11 cellular contexts compared by ENCODE assay signal in the genomic region with DNA sequence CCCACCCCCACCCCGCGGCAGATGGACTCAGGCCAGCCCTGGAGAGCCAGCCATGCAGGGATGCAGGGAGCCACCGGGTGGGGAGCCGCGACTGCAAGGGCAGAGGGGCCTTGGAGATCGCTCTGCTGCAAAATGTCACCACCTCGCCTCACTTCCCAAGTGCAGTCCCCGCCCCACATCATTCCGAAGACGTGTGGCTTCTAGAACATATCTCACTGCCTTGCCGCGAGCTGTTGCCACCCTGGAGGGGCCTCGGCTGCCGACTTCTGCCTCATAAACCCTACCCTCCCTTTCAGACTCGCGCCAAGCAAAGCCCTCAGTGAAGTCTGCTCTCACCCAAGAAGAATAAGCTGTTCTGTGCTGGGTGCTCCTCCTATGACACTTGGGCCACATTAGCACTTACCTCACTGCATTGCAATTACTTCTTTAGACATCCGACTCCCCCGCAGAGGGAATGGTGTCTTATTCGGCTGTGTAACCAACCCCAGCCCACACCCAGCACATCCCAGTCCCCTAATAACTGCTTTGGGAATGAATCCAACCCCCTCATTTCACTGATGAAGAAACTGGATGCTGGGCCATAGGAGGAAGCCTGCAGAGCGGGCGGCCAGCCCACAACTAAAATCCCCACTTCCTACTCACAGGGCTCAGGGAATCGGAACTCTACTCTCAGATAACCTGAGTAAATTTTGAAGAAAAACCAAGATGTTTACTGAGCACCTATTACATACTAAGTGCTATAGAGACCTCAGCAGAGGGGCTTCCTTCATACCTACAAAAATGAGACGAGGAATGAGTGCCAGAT. TPM values are rescaled to one million over a fixed set of nuclear protein-coding genes. Genes with fewer than 3 reads are reported as not detected.
DNase-seq lines count a peak whose midpoint lies in the region; ATAC-seq and TF ChIP-seq lines count a peak whose summit lies in the region.
"Had no signal": no experiment of that assay in that cellular context is flagged by ENCODE, and none has a peak within 500 bp of the region (broad histone marks: within the 10 kb centered on the region; RNA-seq: fewer than 3 reads in every experiment).

No MANE protein-coding gene starts in this region.

- H3K9me3 ChIP-seq in testis = no peaks in the 10 kb centered on the region

- 50 to 59% methylated on average over 18 to 23 of the region's 23 CpGs for WGBS in testis, 2 donors

- peaks cover 49% of the 10 kb centered on the region for H3K36me3 Mint-ChIP-seq in memory B cell

- TF ChIP-seq POLR2A in testis (IDR thresholded peaks at IDR 0.05) = no peak

- TF ChIP-seq CTCF in choroid plexus epithelial cell (conservative IDR thresholded peaks at IDR 0.05; ENCODE audit: low read depth, low read length) (no peak), testis (IDR thresholded peaks at IDR 0.05) (no peak)

- no peaks in the 10 kb centered on the region for H3K27me3 ChIP-seq in testis

- no peaks in the 10 kb centered on the region for H3K9me3 Mint-ChIP-seq in memory B cell
- H3K9me3 Mint-ChIP-seq: activated naive CD8-positive, alpha-beta T cell treated with anti-CD3 and anti-CD28 coated beads, Interleukin-2, amount 10 ng/mL, durations not matched to agents 7 days and 5 days had no signal

- H3K4me1 ChIP-seq in testis = peaks cover 36% of the 10 kb centered on the region

- DNase-seq in NCI-H2227 (lab: John Stamatoyannopoulos, UW; ENCODE audit: unreplicated experiment) (peak; percentile 82), NCI-H2227 treated with DMSO at 0.1 percent for 48 hours (lab: John Stamatoyannopoulos, UW) (no peak), choroid plexus epithelial cell (ENCODE audit: low read depth) (peak; percentile 66), memory B cell (ENCODE audit: low spot score in 2 of 2) (no peak), testis (peak; percentile 32), ureter (ENCODE audit: low spot score) (no peak)
- no peak for DNase-seq in activated T-cell treated with anti-CD3 and anti-CD28 coated beads, Interleukin-2, amount 50 U/mL, for 48 hours
- DNase-seq: activated naive CD8-positive, alpha-beta T cell treated with anti-CD3 and anti-CD28 coated beads, Interleukin-2, amount 10 ng/mL, durations not matched to agents 7 days and 5 days; NCI-H1694 treated with DMSO at 0.1 percent for 48 hours had no signal

- H3K27ac Mint-ChIP-seq in memory B cell = peak overlapping the region; percentile 8
- H3K27ac Mint-ChIP-seq: activated naive CD8-positive, alpha-beta T cell treated with anti-CD3 and anti-CD28 coated beads, Interleukin-2, amount 10 ng/mL, durations not matched to agents 7 days and 5 days had no signal

- H3K27ac ChIP-seq in testis = no peak overlapping the region

- H3K36me3 ChIP-seq in testis (ENCODE audit: low read depth, missing control alignments) = no peaks in the 10 kb centered on the region

- intact Hi-C loops in testis (cut with DNase I; ENCODE audit: low total_unique reads) = no loop called here

- H3K4me3 ChIP-seq in choroid plexus epithelial cell (ENCODE audit: low read depth, low read length) (peak overlapping the region; percentile 12), testis (no peak overlapping the region)

- no peaks in the 10 kb centered on the region for H3K27me3 Mint-ChIP-seq in memory B cell
- H3K27me3 Mint-ChIP-seq: activated naive CD8-positive, alpha-beta T cell treated with anti-CD3 and anti-CD28 coated beads, Interleukin-2, amount 10 ng/mL, durations not matched to agents 7 days and 5 days had no signal

- no peak overlapping the region for H3K4me3 Mint-ChIP-seq in memory B cell
- H3K4me3 Mint-ChIP-seq: activated naive CD8-positive, alpha-beta T cell treated with anti-CD3 and anti-CD28 coated beads, Interleukin-2, amount 10 ng/mL, durations not matched to agents 7 days and 5 days had no signal

- peaks cover 75% of the 10 kb centered on the region for H3K4me1 Mint-ChIP-seq in memory B cell

- ATAC-seq in memory B cell (ENCODE audit: low read depth) (no peak), esophagus mucosa (no peak)
- ATAC-seq: HCT116 had no signal

RNA-seq across cellular contexts. Expression of gene TLE3, which starts 8.6 kb away (rescaled TPM):
- total RNA-seq in testis (100 to 1,000 TPM in 1 of 2 donors, 10 to 100 TPM in 1; 99.5 to 139 TPM), esophagus mucosa (46.3 TPM), ureter (37.8 TPM)
- polyA plus RNA-seq in testis (ENCODE audit: insufficient read depth, low read depth, low replicate concordance) = 60.5 TPM

Comparison
In these comparisons a context has a peak if more than half of its experiments do, and no peak if none do; other contexts are left out.
1. DNase-seq: peak in NCI-H2227 (single experiment), choroid plexus epithelial cell (single experiment) and testis (single experiment); none in NCI-H2227 treated with DMSO at 0.1 percent for 48 hours (single experiment), memory B cell (0 of 2), activated T-cell treated with anti-CD3 and anti-CD28 coated beads, Interleukin-2, amount 50 U/mL, for 48 hours (0 of 2) and ureter (single experiment).